ENCODE assay signal across 23 cellular contexts in the genomic region with DNA sequence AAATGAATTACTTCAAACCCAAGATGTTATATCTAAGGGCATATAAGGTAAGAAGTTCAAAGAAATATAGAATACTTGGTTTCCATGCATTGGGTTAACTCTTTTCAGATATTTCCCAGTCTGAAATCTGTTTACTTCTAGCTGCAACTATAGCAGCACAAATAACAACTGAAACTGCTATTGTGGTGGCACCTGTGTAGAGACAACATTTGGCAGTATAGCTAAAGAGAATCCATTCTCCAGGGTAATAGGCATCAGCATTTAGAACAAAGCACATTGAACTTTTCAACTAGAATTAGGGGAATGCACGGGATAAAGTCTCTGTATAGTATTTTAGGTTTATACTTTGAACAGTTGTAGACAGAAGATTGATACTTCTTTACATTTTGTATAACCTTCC.
"Had no signal": no experiment of that assay in that cellular context is flagged by ENCODE, and none has a peak within 500 bp of the region (broad histone marks: within the 10 kb centered on the region; RNA-seq: fewer than 3 reads in every experiment).

No MANE protein-coding gene starts in this region.

- H3K27ac ChIP-seq: epithelial cell of prostate, esophagus squamous epithelium, gastrocnemius medialis, heart right ventricle, left lung, lower lobe of right lung had no signal

- H3K4me3 ChIP-seq: esophagus squamous epithelium, gastrocnemius medialis, heart right ventricle, left lung, lower lobe of right lung, mucosa of descending colon had no signal

- H3K9me3 ChIP-seq: esophagus squamous epithelium, gastrocnemius medialis, heart right ventricle, left lung, lower lobe of right lung, mucosa of descending colon had no signal

- H3K27me3 ChIP-seq: esophagus squamous epithelium, gastrocnemius medialis, left lung had no signal

- DNase-seq: cortex of kidney; effector CD8-positive, alpha-beta T cell; effector memory CD8-positive, alpha-beta T cell; endodermal cell; erythroblast; esophagus squamous epithelium; foreskin fibroblast; foreskin melanocyte; gastrocnemius medialis; glutamatergic neuron; head of caudate nucleus; heart right ventricle; hippocampal formation; left cardiac atrium; left lung; left ventricle myocardium superior; lower lobe of right lung; mesenchymal stem cell; mucosa of descending colon; naive B cell; naive thymus-derived CD8-positive, alpha-beta T cell had no signal

- H3K4me1 ChIP-seq: esophagus squamous epithelium, gastrocnemius medialis, heart right ventricle, left lung, lower lobe of right lung had no signal

- H3K36me3 ChIP-seq: esophagus squamous epithelium, gastrocnemius medialis, heart right ventricle, left lung, lower lobe of right lung had no signal

- ATAC-seq: effector memory CD8-positive, alpha-beta T cell; esophagus mucosa; gastrocnemius medialis; heart right ventricle; left cardiac atrium; left lung; left ventricle myocardium superior; lower lobe of right lung; mucosa of descending colon; naive thymus-derived CD8-positive, alpha-beta T cell had no signal
